ENCODE assay signal across 26 cellular contexts in genomic region chr16:359067-359763, GRCh38. TPM values are rescaled to one million over a fixed set of nuclear protein-coding genes. Genes with fewer than 3 reads are reported as not detected.
DNase-seq lines count a peak whose midpoint lies in the region; ATAC-seq, FAIRE-seq and TF ChIP-seq lines count a peak whose summit lies in the region.
"Had no signal": no experiment of that assay in that cellular context is flagged by ENCODE, and none has a peak within 500 bp of the region (broad histone marks: within the 10 kb centered on the region; RNA-seq: fewer than 3 reads in every experiment).

No MANE protein-coding gene starts in this region.

- H3K4me1 Mint-ChIP-seq in chondrocyte (ENCODE audit: low read depth), result peaks cover 4% of the 10 kb centered on the region

- no peak for TF ChIP-seq POLR2A in transverse colon (IDR thresholded peaks at IDR 0.05)

- DNase-seq in HTR-8/SVneo (ENCODE audit: insufficient read length, low spot score) (no peak), chondrocyte (ENCODE audit: low spot score) (peak; percentile 93), mucosa of descending colon (peak in 2 of 3 donors; percentile 26 to 55), transverse colon (peak; percentile 7), NCI-H2196 (lab: John Stamatoyannopoulos, UW; ENCODE audit: unreplicated experiment) (no peak), iPS-NIHi11 (ENCODE audit: low spot score) (no peak)
- DNase-seq: AML-193; CD4-positive, alpha-beta T cell; COR-L47; DMS53; GM23248; H7; MM.1S; NCI-H1694; NCI-H2029 treated with DMSO at 0.1 percent for 48 hours; NCI-H226; NCI-H510A; NCI-H69; OCI-M1; Peyer's patch; SK-N-SH had no signal

- in situ Hi-C loops in transverse colon (cut with MboI; ENCODE audit: low pct_ligation_motif_present in 1 of 4, low pct_unique_long_range_greater_than_20kb in 1 of 4, low sequenced_read_pairs in 3 of 4), result no loop called here

- H3K4me1 ChIP-seq in mucosa of descending colon (ENCODE audit: low read depth), result no peaks in the 10 kb centered on the region
- peaks cover 0 to 6% (median 3%) of the 10 kb centered on the region in 4 donors for H3K4me1 ChIP-seq in transverse colon

- no peaks in the 10 kb centered on the region for H3K27me3 Mint-ChIP-seq in chondrocyte (ENCODE audit: low read depth)
- H3K27me3 Mint-ChIP-seq: CD4-positive, alpha-beta T cell had no signal

- intact Hi-C loops in mucosa of descending colon (cut with DNase I, micrococcal nuclease) (no loop called here), transverse colon (cut with DNase I; ENCODE audit: low total_unique reads) (loop anchor here (10.0 kb wide), 1 partner anchor 114 kb away; no protein-coding TSS in a partner anchor)

- no peak overlapping the region for H3K4me3 Mint-ChIP-seq in chondrocyte (ENCODE audit: unreplicated experiment)
- H3K4me3 Mint-ChIP-seq: CD4-positive, alpha-beta T cell; IgD-negative memory B cell had no signal

- no peak for TF ChIP-seq EP300 in transverse colon (IDR thresholded peaks at IDR 0.05; ENCODE audit: low read depth)

- H3K27me3 ChIP-seq in transverse colon, result peaks cover 10% of the 10 kb centered on the region
- H3K27me3 ChIP-seq: BLaER1 treated with 17β-estradiol and CSF1 and Interleukin-3, amounts not matched to agents 10 nM and 100 nM; Peyer's patch had no signal

- no peak overlapping the region for H3K27ac ChIP-seq in transverse colon
- H3K27ac ChIP-seq: A549; BLaER1 treated with 17β-estradiol and CSF1 and Interleukin-3, amounts not matched to agents 10 nM and 100 nM; GM23248; KMS-11; Peyer's patch had no signal

- H3K9me3 ChIP-seq in mucosa of descending colon (no peaks in the 10 kb centered on the region), transverse colon (no peaks in the 10 kb centered on the region)
- H3K9me3 ChIP-seq: A549; BLaER1 treated with 17β-estradiol and CSF1 and Interleukin-3, amounts not matched to agents 10 nM and 100 nM; Peyer's patch; SK-N-SH had no signal

- no peak for TF ChIP-seq CTCF in chondrocyte (IDR thresholded peaks at IDR 0.05)
- no peak for TF ChIP-seq CTCF in mucosa of descending colon (IDR thresholded peaks at IDR 0.05)
- no peak for TF ChIP-seq CTCF in transverse colon (IDR thresholded peaks at IDR 0.05)

- 56 to 72% methylated on average over 9 to 18 of the region's 19 CpGs for WGBS in transverse colon (ENCODE audit: low coverage in 1 of 2), 2 donors

- ATAC-seq in mucosa of descending colon, result no peak
- ATAC-seq in HG03442 (IDR thresholded peaks at IDR 0.05; ENCODE audit: unreplicated experiment), result no peak
- ATAC-seq: A549 had no signal

- peak; percentile 28 for FAIRE-seq in HTR-8/SVneo (lab: Jason Lieb, UNC)
- FAIRE-seq: A549 had no signal

- no peaks in the 10 kb centered on the region for H3K36me3 Mint-ChIP-seq in chondrocyte (ENCODE audit: low read depth)
- H3K36me3 Mint-ChIP-seq: IgD-negative memory B cell had no signal

- H3K36me3 ChIP-seq in mucosa of descending colon (ENCODE audit: low read depth) (no peaks in the 10 kb centered on the region), transverse colon (no peaks in the 10 kb centered on the region)
- H3K36me3 ChIP-seq: BLaER1 treated with 17β-estradiol and CSF1 and Interleukin-3, amounts not matched to agents 10 nM and 100 nM; Peyer's patch had no signal

- H3K4me3 ChIP-seq in mucosa of descending colon (no peak overlapping the region), transverse colon (no peak overlapping the region)
- H3K4me3 ChIP-seq: A549; BLaER1 treated with 17β-estradiol and CSF1 and Interleukin-3, amounts not matched to agents 10 nM and 100 nM; GM23248; Peyer's patch had no signal

- H3K9me3 Mint-ChIP-seq in chondrocyte (ENCODE audit: low read depth), result no peaks in the 10 kb centered on the region
- H3K9me3 Mint-ChIP-seq: CD4-positive, alpha-beta T cell; IgD-negative memory B cell had no signal

- H3K27ac Mint-ChIP-seq in chondrocyte (ENCODE audit: unreplicated experiment), result no peak overlapping the region
- H3K27ac Mint-ChIP-seq: CD4-positive, alpha-beta T cell; IgD-negative memory B cell had no signal

RNA-seq across cellular contexts. Expression of gene AXIN1, which starts 6.7 kb away (rescaled TPM):
- total RNA-seq in chondrocyte, result 19.8 to 27.2 TPM (median 26.9 TPM) in 3 replicates
- 10 to 100 TPM; 33.0 to 46.3 (median 40.0) TPM for total RNA-seq in mucosa of descending colon
- total RNA-seq in transverse colon, result 10 to 100 TPM; 41.4 to 73.7 (median 58.7) TPM

RNA-seq across cellular contexts. Expression of gene MRPL28, which starts 11.1 kb away (rescaled TPM):
- 53.4 to 57.7 TPM (median 54.7 TPM) in 3 replicates for total RNA-seq in chondrocyte
- total RNA-seq in mucosa of descending colon, result 10 to 100 TPM; 39.7 to 53.8 (median 49.1) TPM
- total RNA-seq in transverse colon, result 10 to 100 TPM; 24.7 to 81.2 (median 53.0) TPM

RNA-seq across cellular contexts. Expression of gene PGAP6, which starts 22.6 kb away (rescaled TPM):
- total RNA-seq in chondrocyte (49.5 to 61.2 TPM (median 59.7 TPM) in 3 replicates), mucosa of descending colon (100 to 1,000 TPM in 1 of 3 donors, 10 to 100 TPM in 2; 77.3 to 134 (median 95.7) TPM), transverse colon (100 to 1,000 TPM; 105 to 300 (median 179) TPM)

RNA-seq across cellular contexts. Expression of gene NME4, which starts 37.8 kb away (rescaled TPM):
- total RNA-seq in chondrocyte (176 to 246 TPM (median 231 TPM) in 3 replicates), mucosa of descending colon (100 to 1,000 TPM in 1 of 3 donors, 10 to 100 TPM in 2; 24.5 to 125 (median 43.6) TPM), transverse colon (10 to 100 TPM; 37.5 to 82.3 (median 58.1) TPM)

RNA-seq across cellular contexts. Expression of gene DECR2, which starts 42.5 kb away (rescaled TPM):
- total RNA-seq in chondrocyte, result 21.8 to 25.1 TPM (median 22.2 TPM) in 3 replicates
- total RNA-seq in mucosa of descending colon, result 10 to 100 TPM; 39.5 to 64.3 (median 56.0) TPM
- 100 to 1,000 TPM in 2 of 4 donors, 10 to 100 TPM in 2; 65.7 to 148 (median 108) TPM for total RNA-seq in transverse colon

Comparison
In these comparisons a context has a peak if more than half of its experiments do, and no peak if none do; other contexts are left out.
1. DNase-seq: peak in chondrocyte (single experiment), mucosa of descending colon (2 of 3) and transverse colon (single experiment); none in HTR-8/SVneo (single experiment), NCI-H2196 (single experiment) and iPS-NIHi11 (single experiment).